ENCODE assay signal across 18 cellular contexts in the genomic region with DNA sequence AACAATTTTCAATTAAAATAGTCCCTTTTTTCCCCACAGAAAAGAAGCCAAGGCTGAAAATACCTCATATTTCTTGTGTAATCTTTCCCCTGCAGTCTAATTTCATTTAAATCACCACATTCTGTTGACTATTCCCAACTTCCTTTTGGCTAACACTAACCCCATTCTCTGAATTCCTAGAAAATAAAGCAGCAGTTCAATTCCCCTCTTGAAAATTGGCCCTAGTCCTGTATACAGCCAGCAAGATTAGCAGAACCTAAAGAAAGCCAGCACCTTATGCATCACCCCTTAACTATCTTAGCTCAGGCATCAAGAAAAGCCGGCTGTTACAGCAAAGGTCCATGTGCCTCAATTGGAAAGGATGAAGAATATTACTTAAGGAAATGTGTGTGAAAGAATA.
DNase-seq lines count a peak whose midpoint lies in the region; ATAC-seq and TF ChIP-seq lines count a peak whose summit lies in the region.
"Had no signal": no experiment of that assay in that cellular context is flagged by ENCODE, and none has a peak within 500 bp of the region (broad histone marks: within the 10 kb centered on the region; RNA-seq: fewer than 3 reads in every experiment).

No MANE protein-coding gene starts in this region.

- intact Hi-C loops in CD8-positive, alpha-beta T cell (cut with DNase I, micrococcal nuclease), result no loop called here
- intact Hi-C loops in spleen (cut with DNase I; ENCODE audit: low total_unique reads), result no loop called here
- intact Hi-C loops in activated CD8-positive, alpha-beta T cell treated with anti-CD3 and anti-CD28 coated beads for 36 hours (cut with micrococcal nuclease), result no loop called here

- no peaks in the 10 kb centered on the region for H3K9me3 ChIP-seq in CD8-positive, alpha-beta T cell (ENCODE audit: low read length)
- H3K9me3 ChIP-seq in T-helper 17 cell (ENCODE audit: control insufficient read depth, low read length, poor library complexity, severe bottlenecking) (no peaks in the 10 kb centered on the region), spleen (no peaks in the 10 kb centered on the region)

- CTCF ChIA-PET in CD8-positive, alpha-beta T cell (lab: Charles Lee), result no interaction called here
- CTCF ChIA-PET in activated CD8-positive, alpha-beta T cell treated with anti-CD3 and anti-CD28 coated beads for 36 hours (lab: Charles Lee), result no interaction called here

- no peak overlapping the region for H3K4me3 Mint-ChIP-seq in CD8-positive, alpha-beta T cell
- no peak overlapping the region for H3K4me3 Mint-ChIP-seq in T-helper 17 cell
- H3K4me3 Mint-ChIP-seq in activated CD8-positive, alpha-beta T cell treated with anti-CD3 and anti-CD28 coated beads for 36 hours, result no peak overlapping the region

- TF ChIP-seq CTCF in AG09319 (IDR thresholded peaks at IDR 0.05; ENCODE audit: low read depth, low read length), result no peak
- no peak for TF ChIP-seq CTCF in CD8-positive, alpha-beta T cell (IDR thresholded peaks at IDR 0.05)
- TF ChIP-seq CTCF in spleen (IDR thresholded peaks at IDR 0.05 in 8 of 11, conservative IDR thresholded peaks at IDR 0.05 in 3 of 11), result no peak
- no peak for TF ChIP-seq CTCF in GM10266 (IDR thresholded peaks at IDR 0.05; ENCODE audit: control insufficient read depth, insufficient read depth, low read depth, missing control alignments)
- TF ChIP-seq CTCF in activated CD8-positive, alpha-beta T cell treated with anti-CD3 and anti-CD28 coated beads for 36 hours (IDR thresholded peaks at IDR 0.05), result no peak

- 93 to 100% (median 97%) methylated on average over 1 of the region's 1 CpG for WGBS in spleen, 5 donors

- H3K4me1 ChIP-seq in CD8-positive, alpha-beta T cell (ENCODE audit: insufficient read depth, low read length), result no peaks in the 10 kb centered on the region
- H3K4me1 ChIP-seq in spleen, result no peaks in the 10 kb centered on the region

- peaks cover 34% of the 10 kb centered on the region for H3K36me3 ChIP-seq in CD8-positive, alpha-beta T cell (ENCODE audit: insufficient read depth, low read length)
- H3K36me3 ChIP-seq in spleen, result peaks cover 0 to 100% (median 85%) of the 10 kb centered on the region in 6 donors

- no peaks in the 10 kb centered on the region for H3K27me3 ChIP-seq in CD8-positive, alpha-beta T cell (ENCODE audit: insufficient read depth, low read length)
- no peaks in the 10 kb centered on the region for H3K27me3 ChIP-seq in spleen (replicated peaks in 1 of 7)

- H3K36me3 Mint-ChIP-seq in CD8-positive, alpha-beta T cell, result peaks cover 87% of the 10 kb centered on the region
- H3K36me3 Mint-ChIP-seq in T-helper 17 cell (ENCODE audit: low read depth), result peaks cover 8% of the 10 kb centered on the region
- peaks cover 60% of the 10 kb centered on the region for H3K36me3 Mint-ChIP-seq in activated CD8-positive, alpha-beta T cell treated with anti-CD3 and anti-CD28 coated beads for 36 hours (ENCODE audit: low read depth)

- no peaks in the 10 kb centered on the region for H3K4me1 Mint-ChIP-seq in CD8-positive, alpha-beta T cell (ENCODE audit: low read depth)
- H3K4me1 Mint-ChIP-seq in T-helper 17 cell, result no peaks in the 10 kb centered on the region
- no peaks in the 10 kb centered on the region for H3K4me1 Mint-ChIP-seq in activated CD8-positive, alpha-beta T cell treated with anti-CD3 and anti-CD28 coated beads for 36 hours (ENCODE audit: low read depth)

- no peak for TF ChIP-seq POLR2A in spleen (IDR thresholded peaks at IDR 0.05)

- no peaks in the 10 kb centered on the region for H3K27me3 Mint-ChIP-seq in CD8-positive, alpha-beta T cell (ENCODE audit: low read depth)
- H3K27me3 Mint-ChIP-seq in T-helper 17 cell, result no peaks in the 10 kb centered on the region
- no peaks in the 10 kb centered on the region for H3K27me3 Mint-ChIP-seq in activated CD8-positive, alpha-beta T cell treated with anti-CD3 and anti-CD28 coated beads for 36 hours

- H3K27ac Mint-ChIP-seq in CD8-positive, alpha-beta T cell, result peak overlapping the region; percentile 16
- H3K27ac Mint-ChIP-seq in T-helper 17 cell, result peak overlapping the region; percentile 6
- no peak overlapping the region for H3K27ac Mint-ChIP-seq in activated CD8-positive, alpha-beta T cell treated with anti-CD3 and anti-CD28 coated beads for 36 hours

- H3K9me3 Mint-ChIP-seq in CD8-positive, alpha-beta T cell, result no peaks in the 10 kb centered on the region
- no peaks in the 10 kb centered on the region for H3K9me3 Mint-ChIP-seq in activated CD8-positive, alpha-beta T cell treated with anti-CD3 and anti-CD28 coated beads for 36 hours

- POLR2A ChIA-PET in CD8-positive, alpha-beta T cell (lab: Charles Lee), result interaction anchor here (0.6 kb wide), 1 partner anchor 12 kb away, joined by 3 read pairs; no protein-coding TSS in a partner anchor
- POLR2A ChIA-PET in activated CD8-positive, alpha-beta T cell treated with anti-CD3 and anti-CD28 coated beads for 36 hours (lab: Charles Lee), result interaction anchor here (1.3 kb wide), 1 partner anchor 18 kb away, joined by 3 read pairs; no protein-coding TSS in a partner anchor

- peak; percentile 7 for DNase-seq in AG09319 (ENCODE audit: extremely low read depth, low read depth)
- no peak for DNase-seq in CD8-positive, alpha-beta T cell
- DNase-seq in T-helper 17 cell, result no peak
- peak; percentile 4 for DNase-seq in fibroblast of gingiva (ENCODE audit: low read depth)
- DNase-seq in spleen, result no peak
- no peak for DNase-seq in GM10266 (ENCODE audit: extremely low spot score)
- no peak for DNase-seq in activated CD8-positive, alpha-beta T cell treated with anti-CD3 and anti-CD28 coated beads for 36 hours
- DNase-seq: AML-193, DMS79 treated with DMSO at 0.1 percent for 48 hours, H7, NCI-H1417, NCI-H187 treated with DMSO at 0.1 percent for 48 hours, NCI-H2227 treated with DMSO at 0.1 percent for 48 hours, NCI-H524 treated with DMSO at 0.1 percent for 48 hours, RPMI8226 had no signal

- no peak for ATAC-seq in CD8-positive, alpha-beta T cell
- ATAC-seq in T-helper 17 cell, result no peak
- no peak for ATAC-seq in HG03045 (IDR thresholded peaks at IDR 0.05; ENCODE audit: unreplicated experiment)
- no peak for ATAC-seq in activated CD8-positive, alpha-beta T cell treated with anti-CD3 and anti-CD28 coated beads for 36 hours
- ATAC-seq: GM12878 had no signal

- H3K27ac ChIP-seq in CD8-positive, alpha-beta T cell (ENCODE audit: low read depth, low read length), result no peak overlapping the region
- no peak overlapping the region for H3K27ac ChIP-seq in spleen
- H3K27ac ChIP-seq: C4-2B had no signal

- no peak overlapping the region for H3K4me3 ChIP-seq in CD8-positive, alpha-beta T cell (ENCODE audit: low read depth, low read length)
- no peak overlapping the region for H3K4me3 ChIP-seq in spleen
- H3K4me3 ChIP-seq: GM12878 had no signal

Comparison
In these comparisons a context has a peak if more than half of its experiments do, and no peak if none do; other contexts are left out.
1. DNase-seq: peak in AG09319 (single experiment) and fibroblast of gingiva (single experiment); none in CD8-positive, alpha-beta T cell (0 of 7), T-helper 17 cell (0 of 3), spleen (single experiment), GM10266 (single experiment) and activated CD8-positive, alpha-beta T cell treated with anti-CD3 and anti-CD28 coated beads for 36 hours (single experiment).